Comparison of ENCODE assay signal across 21 cellular contexts in the genomic region with DNA sequence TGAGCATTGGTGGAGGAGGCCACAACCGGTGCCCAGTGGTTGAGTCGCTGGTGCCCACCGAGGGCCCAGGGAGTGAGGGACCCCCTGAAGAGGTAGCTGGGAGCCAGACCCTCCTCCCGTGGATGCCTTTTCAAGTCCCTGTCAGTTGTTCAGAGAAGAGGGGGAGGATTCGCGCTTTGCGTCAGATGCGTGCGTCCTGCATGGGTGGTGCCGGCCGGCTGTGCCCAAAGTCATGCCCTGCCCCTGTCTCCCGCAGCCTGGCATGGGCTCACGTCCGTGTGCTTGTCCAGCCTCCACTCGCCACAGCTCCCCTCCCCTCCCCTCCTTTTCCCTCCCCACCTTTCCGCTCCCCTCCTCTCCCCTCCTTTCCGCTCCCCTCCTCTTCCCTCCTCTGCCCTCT. TPM values are rescaled to one million over a fixed set of nuclear protein-coding genes. Genes with fewer than 3 reads are reported as not detected.
A peak's percentile ranks its signal among the peaks of the same experiment; 100 is the strongest.
DNase-seq lines count a peak whose midpoint lies in the region; ATAC-seq, FAIRE-seq and TF ChIP-seq lines count a peak whose summit lies in the region.
"Had no signal": no experiment of that assay in that cellular context is flagged by ENCODE, and none has a peak within 500 bp of the region (broad histone marks: within the 10 kb centered on the region; RNA-seq: fewer than 3 reads in every experiment).

No MANE protein-coding gene starts in this region.

- peaks cover 0 to 3% of the 10 kb centered on the region in 2 experiments; a peak in 2 of 5 replicates for H3K36me3 ChIP-seq in HepG2 (replicated peaks in 1 of 2; ENCODE audit: control insufficient read depth in 1 of 2, insufficient read depth in 2 of 2, low read length in 2 of 2)
- H3K36me3 ChIP-seq in right lobe of liver: no peaks in the 10 kb centered on the region
- H3K36me3 ChIP-seq in MG63: no peaks in the 10 kb centered on the region

- no peak overlapping the region for H3K4me3 Mint-ChIP-seq in memory B cell
- H3K4me3 Mint-ChIP-seq in stimulated activated memory B cell treated with anti-CD40 and anti-IgM and Interleukin-4, amounts not matched to agents 10 μg/mL and 1 μg/mL and 100 μg/mL, for 72 hours: no peak overlapping the region
- H3K4me3 Mint-ChIP-seq: CD8-positive, alpha-beta T cell; GM23338 had no signal

- CTCF ChIA-PET in HepG2 (lab: Yijun Ruan, JAX; ENCODE audit: low intra/inter-chr PET ratio, low total read pairs): no interaction called here

- H3K4me2 ChIP-seq in HepG2 (ENCODE audit: low read depth, low read length): no peak overlapping the region
- H3K4me2 ChIP-seq: A549, GM23338 had no signal

- ATAC-seq in HepG2 (no peak), right lobe of liver (no peak), memory B cell (ENCODE audit: low read depth) (no peak), HG03135 (IDR thresholded peaks at IDR 0.05; ENCODE audit: unreplicated experiment) (no peak)
- ATAC-seq in stimulated activated memory B cell treated with anti-CD40 and anti-IgM and Interleukin-4, amounts not matched to agents 10 μg/mL and 1 μg/mL and 100 μg/mL, for 72 hours: no peak
- ATAC-seq: A549; CD8-positive, alpha-beta T cell; GM23338; HCT116 had no signal

- H2AFZ ChIP-seq in HepG2 (ENCODE audit: low read length): no peak overlapping the region
- H2AFZ ChIP-seq: GM23338 had no signal

- H3K79me2 ChIP-seq in HepG2 (ENCODE audit: insufficient read depth, low read length): no peaks in the 10 kb centered on the region

- POLR2A ChIA-PET in HepG2 (lab: Yijun Ruan, JAX): no interaction called here

- TF ChIP-seq EP300 in HepG2 (IDR thresholded peaks at IDR 0.05; ENCODE audit: low read depth in 2 of 2, low read length in 2 of 2): no peak
- TF ChIP-seq EP300 in HepG2 (CRISPR knock-in tag; IDR thresholded peaks at IDR 0.05; ENCODE audit: borderline replicate concordance): no peak

- peaks cover 10% of the 10 kb centered on the region for H3K36me3 Mint-ChIP-seq in memory B cell
- H3K36me3 Mint-ChIP-seq in stimulated activated memory B cell treated with anti-CD40 and anti-IgM and Interleukin-4, amounts not matched to agents 10 μg/mL and 1 μg/mL and 100 μg/mL, for 72 hours: peaks cover 21% of the 10 kb centered on the region

- TF ChIP-seq RAD21 in HepG2 (CRISPR knock-in tag; IDR thresholded peaks at IDR 0.05): no peak

- peaks cover 4% of the 10 kb centered on the region for H3K9me3 Mint-ChIP-seq in memory B cell
- peaks cover 5% of the 10 kb centered on the region for H3K9me3 Mint-ChIP-seq in stimulated activated memory B cell treated with anti-CD40 and anti-IgM and Interleukin-4, amounts not matched to agents 10 μg/mL and 1 μg/mL and 100 μg/mL, for 72 hours

- H3K27ac ChIP-seq in HepG2 (ENCODE audit: extremely low read length, insufficient read depth, low read length) (no peak overlapping the region), right lobe of liver (no peak overlapping the region)
- H3K27ac ChIP-seq: 22Rv1, A549, HL-60 had no signal

- no TSS peak for BruUV-seq in HepG2 (replicated peaks; lab: Mats Ljungman, UMichigan)

- H3K27me3 ChIP-seq in HepG2 (ENCODE audit: control insufficient read depth in 1 of 2, insufficient read depth in 2 of 2, low read length in 2 of 2) (no peaks in the 10 kb centered on the region), right lobe of liver (no peaks in the 10 kb centered on the region), MG63 (no peaks in the 10 kb centered on the region)

- no peaks in the 10 kb centered on the region for H3K27me3 Mint-ChIP-seq in memory B cell
- no peaks in the 10 kb centered on the region for H3K27me3 Mint-ChIP-seq in stimulated activated memory B cell treated with anti-CD40 and anti-IgM and Interleukin-4, amounts not matched to agents 10 μg/mL and 1 μg/mL and 100 μg/mL, for 72 hours

- H4K20me1 ChIP-seq in HepG2 (ENCODE audit: insufficient read depth, low read length): 0 out of 2 replicates have a peak, but pooled peaks cover 5% of the 10 kb centered on the region

- H3K4me3 ChIP-seq in HepG2 (replicated peaks in 1 of 3; ENCODE audit: insufficient read depth in 1 of 3, low read depth in 2 of 3, low read length in 3 of 3) (no peak overlapping the region), right lobe of liver (no peak overlapping the region), MG63 (no peak overlapping the region)
- H3K4me3 ChIP-seq: A549, GM23338 had no signal

- H3K27ac Mint-ChIP-seq in memory B cell: peak overlapping the region; percentile 45
- peak overlapping the region; percentile 13 for H3K27ac Mint-ChIP-seq in stimulated activated memory B cell treated with anti-CD40 and anti-IgM and Interleukin-4, amounts not matched to agents 10 μg/mL and 1 μg/mL and 100 μg/mL, for 72 hours
- H3K27ac Mint-ChIP-seq: CD8-positive, alpha-beta T cell; GM23338 had no signal

- H3K4me1 ChIP-seq in HepG2 (ENCODE audit: insufficient read depth, low read length) (peaks cover 13% of the 10 kb centered on the region; the same call in 1 of the 2 replicates), right lobe of liver (no peaks in the 10 kb centered on the region)
- H3K4me1 ChIP-seq: A549 had no signal

- H3K9me3 ChIP-seq in HepG2 (ENCODE audit: low read length) (no peaks in the 10 kb centered on the region), right lobe of liver (no peaks in the 10 kb centered on the region), MG63 (no peaks in the 10 kb centered on the region)

- no peak for FAIRE-seq in HepG2 (lab: Jason Lieb, UNC)
- FAIRE-seq: A549 had no signal

- H3K4me1 Mint-ChIP-seq in memory B cell: peaks cover 20% of the 10 kb centered on the region
- H3K4me1 Mint-ChIP-seq in stimulated activated memory B cell treated with anti-CD40 and anti-IgM and Interleukin-4, amounts not matched to agents 10 μg/mL and 1 μg/mL and 100 μg/mL, for 72 hours: peaks cover 22% of the 10 kb centered on the region

- in situ Hi-C loops in HepG2 (cut with HindIII; ENCODE audit: extremely low pct_ligation_motif_present, low pct_unique_long_range_greater_than_20kb): no loop called here

- intact Hi-C loops in HepG2 (cut with micrococcal nuclease; ENCODE audit: unreplicated experiment): no loop called here
- intact Hi-C loops in right lobe of liver (cut with DNase I): no loop called here
- intact Hi-C loops in posterior vena cava (cut with DNase I): no loop called here

- TF ChIP-seq CTCF in HepG2 (CRISPR knock-in tag; IDR thresholded peaks at IDR 0.05) (no peak), right lobe of liver (IDR thresholded peaks at IDR 0.05) (no peak)

- WGBS in HepG2 (ENCODE audit: low lambda C conversion rate): 94% methylated on average over 16 of the region's 17 CpGs
- no CpG with 5 or more reads among the region's 17 CpGs for WGBS in right lobe of liver (ENCODE audit: insufficient coverage, low coverage, low lambda C conversion rate, missing lambda C conversion rate)

- no peak for DNase-seq in HepG2 (ENCODE audit: low spot score)
- DNase-seq in right lobe of liver: no peak
- no peak for DNase-seq in memory B cell (ENCODE audit: low spot score in 2 of 2)
- no peak for DNase-seq in posterior vena cava (ENCODE audit: low spot score)
- no peak for DNase-seq in MG63
- DNase-seq: AML-193; Calu3; CD8-positive, alpha-beta T cell; DMS79 treated with DMSO at 0.1 percent for 48 hours; GF-D8; H7; IMR-90; KBM-7 had no signal

- no peak overlapping the region for H3K9ac ChIP-seq in HepG2 (ENCODE audit: insufficient read depth, low read depth, low read length)

- TF ChIP-seq POLR2A in HepG2 (IDR thresholded peaks at IDR 0.05; ENCODE audit: insufficient read depth in 1 of 2, low read depth in 2 of 2, low read length in 2 of 2): no peak
- TF ChIP-seq POLR2A in right lobe of liver (IDR thresholded peaks at IDR 0.05): no peak

TF ChIP-seq in HepG2, 621 proteins besides CTCF, POLR2A, EP300 and RAD21:
- no peak for TF ChIP-seq RFX5 (IDR thresholded peaks at IDR 0.05; ENCODE audit: low read depth, low read length)
- peak; percentile 51 for TF ChIP-seq HNRNPK (IDR thresholded peaks at IDR 0.05; ENCODE audit: low read depth, low read length, poor library complexity, severe bottlenecking)

RNA-seq across cellular contexts. Expression of gene PRKCZ, which starts 45.2 kb away (rescaled TPM):
- total RNA-seq in HepG2 (2016; rRNA removed; fragmentation: Illumina TruSeq; extraction: Trizol) (21.9 and 34.7 TPM in 2 replicates), right lobe of liver (10 to 100 TPM; 10.3 to 20.1 (median 15.8) TPM), posterior vena cava (1 to 10 TPM; 3.0 to 3.6 TPM)
- total RNA-seq in HepG2 (2016; cell fraction: cytosol; rRNA removed; fragmentation: Illumina TruSeq; extraction: Trizol; ENCODE audit: low read depth): 25.5 and 28.3 TPM in 2 replicates
- 20.0 and 36.5 TPM in 2 replicates for total RNA-seq in HepG2 (2016; cell fraction: insoluble cytoplasmic fraction; rRNA removed; fragmentation: Illumina TruSeq; extraction: Trizol)
- 37.0 and 42.3 TPM in 2 replicates for total RNA-seq in HepG2 (2016; cell fraction: membrane; rRNA removed; fragmentation: Illumina TruSeq; extraction: Trizol)
- total RNA-seq in HepG2 (2016; cell fraction: nucleus; rRNA removed; fragmentation: Illumina TruSeq; extraction: Trizol): 30.0 and 34.9 TPM in 2 replicates
- 85.2 and 85.8 TPM in 2 replicates for polyA plus RNA-seq in HepG2 (2011; rRNA removed)
- polyA plus RNA-seq in HepG2 (2011; cell fraction: cytosol; rRNA removed): 52.8 and 75.3 TPM in 2 replicates
- 132 and 197 TPM in 2 replicates for polyA plus RNA-seq in HepG2 (2011; cell fraction: nucleus; rRNA removed)
- 47.5 and 47.9 TPM in 2 replicates for polyA plus RNA-seq in HepG2 (2012)
- polyA plus RNA-seq in HepG2 (2016; cell fraction: cytosol; fragmentation: Illumina TruSeq; extraction: Trizol; ENCODE audit: low read depth): 23.5 and 27.3 TPM in 2 replicates
- 26.8 and 34.6 TPM in 2 replicates for polyA plus RNA-seq in HepG2 (2016; cell fraction: insoluble cytoplasmic fraction; fragmentation: Illumina TruSeq; extraction: Trizol; ENCODE audit: low read depth)
- 39.3 and 40.3 TPM in 2 replicates for polyA plus RNA-seq in HepG2 (2016; cell fraction: membrane; fragmentation: Illumina TruSeq; extraction: Trizol; ENCODE audit: low read depth)
- polyA plus RNA-seq in HepG2 (2016; cell fraction: nucleus; fragmentation: Illumina TruSeq; extraction: Trizol; ENCODE audit: insufficient read depth, low read depth): 76.9 and 79.5 TPM in 2 replicates
- 29.4 and 69.2 TPM in 2 replicates for polyA minus RNA-seq in HepG2 (2011; rRNA and poly(A)+ RNA removed; ENCODE audit: low replicate concordance)
- 14.4 and 24.4 TPM in 2 replicates for polyA minus RNA-seq in HepG2 (2011; cell fraction: cytosol; rRNA and poly(A)+ RNA removed)
- polyA minus RNA-seq in HepG2 (2011; cell fraction: nucleus; rRNA and poly(A)+ RNA removed): 41.4 and 57.0 TPM in 2 replicates
- 5.3 and 12.2 TPM in 2 replicates for total RNA-seq in MG63 (2014; rRNA removed; shearing (Covaris generic); ENCODE audit: low replicate concordance)
- total RNA-seq: HT1080 had no signal
